Comparison of ENCODE assay signal across 11 cellular contexts in the genomic region with DNA sequence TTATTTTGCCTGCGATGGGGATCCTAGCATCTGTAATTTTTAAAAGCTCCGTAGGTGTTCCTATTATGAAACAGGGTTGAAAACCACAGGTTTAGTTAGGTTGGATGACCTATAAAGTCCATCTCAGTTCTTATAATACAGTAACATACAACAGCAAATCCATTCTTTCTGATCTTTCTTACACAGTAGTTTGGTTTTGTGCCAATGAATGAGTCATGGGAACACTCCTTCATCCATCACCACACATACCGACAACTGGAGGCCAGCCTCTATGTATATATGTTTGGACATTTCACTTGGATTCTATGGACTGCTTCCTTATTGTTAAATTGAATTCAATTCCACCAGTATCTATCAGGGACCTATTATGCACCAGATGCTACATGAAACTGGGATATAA.
DNase-seq lines count a peak whose midpoint lies in the region; ATAC-seq, FAIRE-seq and TF ChIP-seq lines count a peak whose summit lies in the region.
"Had no signal": no experiment of that assay in that cellular context is flagged by ENCODE, and none has a peak within 500 bp of the region (broad histone marks: within the 10 kb centered on the region; RNA-seq: fewer than 3 reads in every experiment).

No MANE protein-coding gene starts in this region.

- WGBS in spleen, 5 donors, result 76 to 89% (median 83%) methylated on average over 3 of the region's 3 CpGs
- 58% methylated on average over 3 of the region's 3 CpGs for WGBS in prostate gland

- ATAC-seq in esophagus mucosa (peak; percentile 81), GM18870 (IDR thresholded peaks at IDR 0.05; ENCODE audit: unreplicated experiment) (no peak)

- H3K4me3 ChIP-seq in HEK293 (ENCODE audit: low read depth, low read length) (no peak overlapping the region), spleen (no peak overlapping the region), prostate gland (no peak overlapping the region)

- H3K9me3 ChIP-seq in HEK293 (ENCODE audit: control insufficient read depth, insufficient read depth, low read depth, low read length), result no peaks in the 10 kb centered on the region
- no peaks in the 10 kb centered on the region for H3K9me3 ChIP-seq in spleen
- H3K9me3 ChIP-seq in prostate gland, result no peaks in the 10 kb centered on the region

- POLR2A ChIA-PET in HEK293 (lab: Yijun Ruan, JAX), result no interaction called here

- H3K27ac ChIP-seq in HEK293 (ENCODE audit: extremely low read depth, low read depth, low read length) (no peak overlapping the region), spleen (no peak overlapping the region), prostate gland (no peak overlapping the region)

- TF ChIP-seq CTCF in HEK293 (tag by site-specific recombination; IDR thresholded peaks at IDR 0.05) (no peak), spleen (IDR thresholded peaks at IDR 0.05 in 8 of 11, conservative IDR thresholded peaks at IDR 0.05 in 3 of 11) (no peak), prostate gland (IDR thresholded peaks at IDR 0.05) (no peak)

- FAIRE-seq in RCC 7860 (lab: Jason Lieb, UNC), result peak; percentile 88
- FAIRE-seq: G401.6 had no signal

- H3K4me1 ChIP-seq in HEK293 (ENCODE audit: control insufficient read depth, insufficient read depth, low read length), result no peaks in the 10 kb centered on the region; the same call in 1 of the 2 replicates
- H3K4me1 ChIP-seq in spleen, result no peaks in the 10 kb centered on the region
- H3K4me1 ChIP-seq in prostate gland (replicated peaks), result no peaks in the 10 kb centered on the region

- DNase-seq in RCC 7860 (ENCODE audit: low spot score) (peak; percentile 72), pulmonary artery endothelial cell (ENCODE audit: low read depth, low spot score) (peak; percentile 66), spleen (no peak), prostate gland (ENCODE audit: low spot score) (no peak)
- DNase-seq: activated CD4-positive, alpha-beta T cell treated with anti-CD3 and anti-CD28 coated beads for 1 hour; activated effector memory CD4-positive, alpha-beta T cell treated with Interleukin-2 at 50 U/mL for 16 hours; NCI-H1417 treated with DMSO at 0.1 percent for 48 hours had no signal

- no peaks in the 10 kb centered on the region for H3K27me3 ChIP-seq in spleen (replicated peaks in 1 of 7)
- H3K27me3 ChIP-seq in prostate gland (replicated peaks; ENCODE audit: insufficient read depth), result no peaks in the 10 kb centered on the region

- intact Hi-C loops in spleen (cut with DNase I; ENCODE audit: low total_unique reads) (no loop called here), prostate gland (cut with DNase I) (no loop called here)

- TF ChIP-seq POLR2A in spleen (IDR thresholded peaks at IDR 0.05) (no peak), prostate gland (IDR thresholded peaks at IDR 0.05) (no peak)

- CTCF ChIA-PET in HEK293 (lab: Yijun Ruan, JAX), result interaction anchor here (0.8 kb wide), 2 partner anchors 55 to 96 kb away, joined by 4 to 5 read pairs; no protein-coding TSS in a partner anchor

- H3K36me3 ChIP-seq in HEK293 (ENCODE audit: control insufficient read depth in 2 of 2, insufficient read depth in 1 of 2, low read length in 2 of 2), result peaks cover 0 to 3% of the 10 kb centered on the region in 2 experiments; a peak in 2 of 3 replicates
- peaks cover 0 to 16% (median 0%) of the 10 kb centered on the region in 6 donors for H3K36me3 ChIP-seq in spleen
- H3K36me3 ChIP-seq in prostate gland, result no peaks in the 10 kb centered on the region

TF ChIP-seq in HEK293, 187 proteins besides CTCF, POLR2A, EP300 and RAD21:
- TF ChIP-seq ZNF341 (tag by site-specific recombination; IDR thresholded peaks at IDR 0.05; ENCODE audit: low read depth) (no peak), WT1 (tag by site-specific recombination; IDR thresholded peaks at IDR 0.05) (0 out of 2 replicates have a peak, but pooled peaks have one; percentile 36), ZNF660 (tag by site-specific recombination; IDR thresholded peaks at IDR 0.05) (0 out of 2 replicates have a peak, but pooled peaks have one; percentile 54), ZNF600 (tag by site-specific recombination; IDR thresholded peaks at IDR 0.05) (peak; percentile 69), ZSCAN16 (tag by site-specific recombination; IDR thresholded peaks at IDR 0.05) (no peak), MEIS1 (CRISPR knock-in tag; IDR thresholded peaks at IDR 0.05; ENCODE audit: borderline replicate concordance) (peak; percentile 60; the same call in 1 of the 2 replicates), ZNF830 (tag by site-specific recombination; IDR thresholded peaks at IDR 0.05; ENCODE audit: low read depth) (no peak), ZBTB17 (tag by site-specific recombination; IDR thresholded peaks at IDR 0.05) (peak; percentile 70), ZNF266 (tag by site-specific recombination; IDR thresholded peaks at IDR 0.05; ENCODE audit: low read depth) (no peak), ZNF366 (tag by site-specific recombination; conservative IDR thresholded peaks at IDR 0.05) (0 out of 2 replicates have a peak, but pooled peaks have one; percentile 19), ZNF169 (tag by site-specific recombination; IDR thresholded peaks at IDR 0.05) (no peak), ZFP69B (tag by site-specific recombination; IDR thresholded peaks at IDR 0.05) (no peak), OSR2 (tag by site-specific recombination; IDR thresholded peaks at IDR 0.05) (peak; percentile 65), ZNF449 (tag by site-specific recombination; IDR thresholded peaks at IDR 0.05) (0 out of 2 replicates have a peak, but pooled peaks have one; percentile 28)
- TF ChIP-seq, protein P1, sequence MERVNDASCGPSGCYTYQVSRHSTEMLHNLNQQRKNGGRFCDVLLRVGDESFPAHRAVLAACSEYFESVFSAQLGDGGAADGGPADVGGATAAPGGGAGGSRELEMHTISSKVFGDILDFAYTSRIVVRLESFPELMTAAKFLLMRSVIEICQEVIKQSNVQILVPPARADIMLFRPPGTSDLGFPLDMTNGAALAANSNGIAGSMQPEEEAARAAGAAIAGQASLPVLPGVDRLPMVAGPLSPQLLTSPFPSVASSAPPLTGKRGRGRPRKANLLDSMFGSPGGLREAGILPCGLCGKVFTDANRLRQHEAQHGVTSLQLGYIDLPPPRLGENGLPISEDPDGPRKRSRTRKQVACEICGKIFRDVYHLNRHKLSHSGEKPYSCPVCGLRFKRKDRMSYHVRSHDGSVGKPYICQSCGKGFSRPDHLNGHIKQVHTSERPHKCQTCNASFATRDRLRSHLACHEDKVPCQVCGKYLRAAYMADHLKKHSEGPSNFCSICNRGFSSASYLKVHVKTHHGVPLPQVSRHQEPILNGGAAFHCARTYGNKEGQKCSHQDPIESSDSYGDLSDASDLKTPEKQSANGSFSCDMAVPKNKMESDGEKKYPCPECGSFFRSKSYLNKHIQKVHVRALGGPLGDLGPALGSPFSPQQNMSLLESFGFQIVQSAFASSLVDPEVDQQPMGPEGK (tag by site-specific recombination; IDR thresholded peaks at IDR 0.05), result no peak

Comparison
In these comparisons a context has a peak if more than half of its experiments do, and no peak if none do; other contexts are left out.
1. DNase-seq: peak in RCC 7860 (single experiment) and pulmonary artery endothelial cell (single experiment); none in spleen (single experiment) and prostate gland (single experiment).